ENCODE assay signal across 18 cellular contexts in the genomic region with DNA sequence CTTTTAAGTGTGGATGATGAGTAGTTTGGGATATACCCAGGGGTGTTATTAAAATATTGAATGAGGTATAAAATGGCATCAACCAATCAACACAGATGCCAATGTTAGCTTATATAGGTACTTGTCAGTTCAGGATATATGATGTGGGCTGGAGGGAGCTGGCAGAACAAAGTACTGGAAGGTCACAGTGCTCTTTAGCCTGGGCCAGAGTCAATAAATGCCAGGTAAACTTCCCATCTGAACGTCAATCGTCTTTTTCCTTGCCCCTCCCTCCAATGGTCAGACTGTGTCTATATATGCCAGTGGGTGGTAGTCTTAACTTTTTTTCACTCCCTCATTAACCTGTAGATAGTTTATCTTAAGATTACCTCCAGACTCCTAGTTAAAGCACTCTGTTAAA.
DNase-seq lines count a peak whose midpoint lies in the region; ATAC-seq and TF ChIP-seq lines count a peak whose summit lies in the region.
"Had no signal": no experiment of that assay in that cellular context is flagged by ENCODE, and none has a peak within 500 bp of the region (broad histone marks: within the 10 kb centered on the region; RNA-seq: fewer than 3 reads in every experiment).

No MANE protein-coding gene starts in this region.

- no peaks in the 10 kb centered on the region for H3K27me3 Mint-ChIP-seq in endodermal cell (ENCODE audit: insufficient read depth)

- no peak for ATAC-seq in GM21825 (IDR thresholded peaks at IDR 0.05; ENCODE audit: unreplicated experiment)
- ATAC-seq: CD8-positive, alpha-beta T cell had no signal

- H3K4me3 Mint-ChIP-seq in endodermal cell, result no peak overlapping the region
- H3K4me3 Mint-ChIP-seq: B cell; CD4-positive, CD25-positive, alpha-beta regulatory T cell; CD8-positive, alpha-beta T cell had no signal

- H3K4me3 ChIP-seq in GM23248 (no peak overlapping the region), endodermal cell (ENCODE audit: low read length) (no peak overlapping the region), mesendoderm (ENCODE audit: low read length) (no peak overlapping the region), smooth muscle cell (no peak overlapping the region), transverse colon (no peak overlapping the region)
- H3K4me3 ChIP-seq: BLaER1 had no signal

- TF ChIP-seq POLR2A in transverse colon (IDR thresholded peaks at IDR 0.05), result no peak

- H2AFZ ChIP-seq in GM23248 (peak overlapping the region; percentile 13; the same call in 1 of the 2 replicates), smooth muscle cell (ENCODE audit: low read depth) (peak overlapping the region; percentile 22)

- no peak overlapping the region for H2BK120ac ChIP-seq in mesendoderm (ENCODE audit: low read depth, low read length)

- no peak overlapping the region for H4K8ac ChIP-seq in mesendoderm (ENCODE audit: low read depth, low read length)

- H3K9ac ChIP-seq in GM23248, result peak overlapping the region; percentile 52; the same call in 1 of the 2 replicates
- no peak overlapping the region for H3K9ac ChIP-seq in endodermal cell (ENCODE audit: extremely low read depth, low read length, poor library complexity, severe bottlenecking)
- no peak overlapping the region for H3K9ac ChIP-seq in mesendoderm (ENCODE audit: low read length)
- H3K9ac ChIP-seq in smooth muscle cell (ENCODE audit: low read depth), result no peak overlapping the region
- H3K9ac ChIP-seq: BLaER1 had no signal

- DNase-seq in GM23248 (no peak), endodermal cell (no peak), mesendoderm (peak; percentile 32), smooth muscle cell (lab: John Stamatoyannopoulos, UW; ENCODE audit: unreplicated experiment) (no peak), transverse colon (no peak), NCI-H1048 (lab: John Stamatoyannopoulos, UW) (no peak), NCI-H2171 treated with DMSO at 0.1 percent for 48 hours (lab: John Stamatoyannopoulos, UW) (no peak)
- DNase-seq: Caco-2; CD4-positive, CD25-positive, alpha-beta regulatory T cell; CD8-positive, alpha-beta T cell; DMS153; DND-41; H7; HCEC 1CT had no signal

- intact Hi-C loops in transverse colon (cut with DNase I; ENCODE audit: low total_unique reads), result no loop called here

- in situ Hi-C loops in GM23248 (cut with MboI) (no loop called here), transverse colon (cut with MboI; ENCODE audit: low pct_ligation_motif_present in 1 of 4, low pct_unique_long_range_greater_than_20kb in 1 of 4, low sequenced_read_pairs in 3 of 4) (no loop called here)

- no peaks in the 10 kb centered on the region for H3K79me2 ChIP-seq in GM23248 (ENCODE audit: insufficient read depth)
- H3K79me2 ChIP-seq in mesendoderm (ENCODE audit: control insufficient read depth, insufficient read depth, low read length), result no peaks in the 10 kb centered on the region
- H3K79me2 ChIP-seq in smooth muscle cell (ENCODE audit: low read depth), result no peaks in the 10 kb centered on the region

- peaks cover 4% of the 10 kb centered on the region for H3K36me3 Mint-ChIP-seq in endodermal cell (ENCODE audit: low read depth)
- H3K36me3 Mint-ChIP-seq: CD4-positive, CD25-positive, alpha-beta regulatory T cell had no signal

- H3K4me1 ChIP-seq in GM23248 (ENCODE audit: insufficient read depth) (peaks cover 30% of the 10 kb centered on the region), endodermal cell (ENCODE audit: control insufficient read depth, insufficient read depth, low read length) (peaks cover 9% of the 10 kb centered on the region), mesendoderm (ENCODE audit: control insufficient read depth, low read depth, low read length) (peaks cover 18% of the 10 kb centered on the region), smooth muscle cell (ENCODE audit: low read depth) (peaks cover 14% of the 10 kb centered on the region), transverse colon (peaks cover 0 to 7% (median 3%) of the 10 kb centered on the region in 4 donors)

- H3K27ac Mint-ChIP-seq in endodermal cell, result peak overlapping the region; percentile 9
- H3K27ac Mint-ChIP-seq: B cell; CD4-positive, CD25-positive, alpha-beta regulatory T cell; CD8-positive, alpha-beta T cell had no signal

- peak overlapping the region; percentile 62; the same call in 1 of the 2 replicates for H3K27ac ChIP-seq in GM23248
- H3K27ac ChIP-seq in endodermal cell (ENCODE audit: low read depth, low read length), result no peak overlapping the region
- H3K27ac ChIP-seq in mesendoderm (ENCODE audit: low read depth, low read length), result no peak overlapping the region
- H3K27ac ChIP-seq in smooth muscle cell (ENCODE audit: low read depth), result peak overlapping the region; percentile 83
- no peak overlapping the region for H3K27ac ChIP-seq in transverse colon
- H3K27ac ChIP-seq: 22Rv1, BLaER1 had no signal

- H2BK5ac ChIP-seq in mesendoderm (ENCODE audit: low read length), result no peak overlapping the region

- no peak overlapping the region for H2AK5ac ChIP-seq in mesendoderm (ENCODE audit: low read length)

- no peaks in the 10 kb centered on the region for H3K9me2 ChIP-seq in GM23248 (ENCODE audit: insufficient read depth)

- no peak for TF ChIP-seq EP300 in transverse colon (IDR thresholded peaks at IDR 0.05; ENCODE audit: low read depth)

- peaks cover 47% of the 10 kb centered on the region for H3K4me1 Mint-ChIP-seq in endodermal cell
- H3K4me1 Mint-ChIP-seq: B cell; CD4-positive, CD25-positive, alpha-beta regulatory T cell had no signal

- TF ChIP-seq CTCF in endodermal cell (conservative IDR thresholded peaks at IDR 0.05), result no peak
- no peak for TF ChIP-seq CTCF in smooth muscle cell (IDR thresholded peaks at IDR 0.05; ENCODE audit: borderline replicate concordance, insufficient read depth, poor library complexity, severe bottlenecking)
- TF ChIP-seq CTCF in transverse colon (IDR thresholded peaks at IDR 0.05), result no peak

- no peaks in the 10 kb centered on the region for H3K79me1 ChIP-seq in mesendoderm (ENCODE audit: low read length)

- H4K20me1 ChIP-seq in GM23248 (ENCODE audit: insufficient read depth) (no peaks in the 10 kb centered on the region), smooth muscle cell (ENCODE audit: low read depth) (no peaks in the 10 kb centered on the region)
- H4K20me1 ChIP-seq: BLaER1 had no signal

- H3K9me3 ChIP-seq in GM23248 (ENCODE audit: low read depth) (no peaks in the 10 kb centered on the region), endodermal cell (ENCODE audit: control insufficient read depth, low read length) (peaks cover 24% of the 10 kb centered on the region), smooth muscle cell (replicated peaks; ENCODE audit: low read depth) (peaks cover 11% of the 10 kb centered on the region), transverse colon (peaks cover 2 to 5% of the 10 kb centered on the region in 2 donors)

- H3K9me3 Mint-ChIP-seq in endodermal cell, result peaks cover 21% of the 10 kb centered on the region

- H3K4ac ChIP-seq in mesendoderm (ENCODE audit: low read depth, low read length), result no peak overlapping the region

- 56 to 69% methylated on average over 2 of the region's 2 CpGs for WGBS in GM23248 (ENCODE audit: low coverage in 1 of 2, low lambda C conversion rate in 2 of 2, missing lambda C conversion rate in 2 of 2), 2 experiments
- WGBS in endodermal cell (ENCODE audit: insufficient coverage in 1 of 2, insufficient read length in 1 of 2), 2 experiments, result 45 to 73% methylated on average over 2 of the region's 2 CpGs
- no CpG with 5 or more reads among the region's 2 CpGs for WGBS in mesendoderm (ENCODE audit: extremely low coverage, insufficient coverage, low lambda C conversion rate)
- 81% methylated on average over 2 of the region's 2 CpGs for WGBS in smooth muscle cell (ENCODE audit: low lambda C conversion rate)
- 46 to 51% methylated on average over 2 of the region's 2 CpGs for WGBS in transverse colon (ENCODE audit: low coverage in 1 of 2), 2 donors

- no peak overlapping the region for H2BK15ac ChIP-seq in mesendoderm (replicated peaks; ENCODE audit: low read depth)

- no peak overlapping the region for H4K5ac ChIP-seq in mesendoderm (ENCODE audit: low read length)

- peak overlapping the region; percentile 62 for H3K4me2 ChIP-seq in GM23248 (ENCODE audit: unreplicated experiment)
- no peak overlapping the region for H3K4me2 ChIP-seq in mesendoderm (ENCODE audit: low read length)
- no peak overlapping the region for H3K4me2 ChIP-seq in smooth muscle cell
- H3K4me2 ChIP-seq: BLaER1 had no signal

- H3K27me3 ChIP-seq in GM23248 (replicated peaks; ENCODE audit: insufficient read depth) (no peaks in the 10 kb centered on the region), endodermal cell (ENCODE audit: control insufficient read depth, insufficient read depth, low read length, poor library complexity, severe bottlenecking) (no peaks in the 10 kb centered on the region), mesendoderm (ENCODE audit: insufficient read depth, low read length, poor library complexity) (no peaks in the 10 kb centered on the region), smooth muscle cell (ENCODE audit: low read depth) (no peaks in the 10 kb centered on the region), transverse colon (no peaks in the 10 kb centered on the region)
- H3K27me3 ChIP-seq: BLaER1 had no signal

- H3F3A ChIP-seq in GM23248 (ENCODE audit: insufficient read depth) (peaks cover 12% of the 10 kb centered on the region; the same call in 1 of the 2 replicates), smooth muscle cell (ENCODE audit: low read depth) (peaks cover 7% of the 10 kb centered on the region)

- H3K23ac ChIP-seq in mesendoderm (ENCODE audit: low read length), result no peak overlapping the region

- no peak overlapping the region for H3K18ac ChIP-seq in mesendoderm (ENCODE audit: low read length)

- H3K56ac ChIP-seq in mesendoderm (ENCODE audit: low read length), result no peak overlapping the region

- peaks cover 3% of the 10 kb centered on the region; the same call in 1 of the 2 replicates for H3K36me3 ChIP-seq in GM23248 (ENCODE audit: low read depth)
- no peaks in the 10 kb centered on the region for H3K36me3 ChIP-seq in endodermal cell (ENCODE audit: control insufficient read depth, insufficient read depth, low read length)
- H3K36me3 ChIP-seq in mesendoderm (ENCODE audit: control insufficient read depth, insufficient read depth, low read length), result no peaks in the 10 kb centered on the region
- peaks cover 3% of the 10 kb centered on the region for H3K36me3 ChIP-seq in smooth muscle cell (ENCODE audit: low read depth)
- no peaks in the 10 kb centered on the region for H3K36me3 ChIP-seq in transverse colon
- H3K36me3 ChIP-seq: BLaER1 had no signal

Comparison
In these comparisons a context has a peak if more than half of its experiments do, and no peak if none do; other contexts are left out.
1. H3K27ac ChIP-seq: peak in GM23248 (single experiment) and smooth muscle cell (single experiment); none in endodermal cell (single experiment), mesendoderm (single experiment) and transverse colon (0 of 4).